8 cellular contexts compared by ENCODE assay signal in genomic region chr22:50306753-50307749, GRCh38. TPM values are rescaled to one million over a fixed set of nuclear protein-coding genes. Genes with fewer than 3 reads are reported as not detected.
A peak's percentile ranks its signal among the peaks of the same experiment; 100 is the strongest.
DNase-seq lines count a peak whose midpoint lies in the region; ATAC-seq, FAIRE-seq and TF ChIP-seq lines count a peak whose summit lies in the region.

TSS of gene PLXNB2 (minus strand) at chr22:50307646. CDS start at chr22:50290584, 17,062 bp downstream.

- H3K4me3 ChIP-seq in esophagus squamous epithelium (peak within 1 kb of the TSS; percentile 61 to 96 (median 92)), mononuclear cell (ENCODE audit: low read length) (peak within 1 kb of the TSS; percentile 54)

- peak in 2 of 4 donors; percentile 19 to 62 for TF ChIP-seq POLR2A in esophagus squamous epithelium (IDR thresholded peaks at IDR 0.05)

- peak within 1 kb of the TSS; percentile 98 for H3K27ac Mint-ChIP-seq in type B pancreatic cell

- peak within 1 kb of the TSS; percentile 94 to 97 (median 96) for H3K27ac ChIP-seq in esophagus squamous epithelium

- no CpG with 5 or more reads among the region's 105 CpGs for WGBS in esophagus squamous epithelium, 2 donors

- H3K27me3 Mint-ChIP-seq in type B pancreatic cell: no peaks in the 10 kb centered on the region

- intact Hi-C loops in esophagus squamous epithelium (cut with DNase I): no loop called here

- H3K36me3 ChIP-seq in esophagus squamous epithelium: no peaks in the 10 kb centered on the region

- H3K9me3 ChIP-seq in esophagus squamous epithelium (no peaks in the 10 kb centered on the region), mononuclear cell (ENCODE audit: low read depth, low read length) (no peaks in the 10 kb centered on the region)

- H3K27me3 ChIP-seq in esophagus squamous epithelium (no peaks in the 10 kb centered on the region), mononuclear cell (ENCODE audit: insufficient read depth, low read length) (no peaks in the 10 kb centered on the region)

- TF ChIP-seq CTCF in D721Med (IDR thresholded peaks at IDR 0.05; ENCODE audit: insufficient read depth, missing control alignments): no peak
- TF ChIP-seq CTCF in esophagus squamous epithelium (IDR thresholded peaks at IDR 0.05): peak in 2 of 6 experiments; percentile 5 to 8
- TF ChIP-seq CTCF in type B pancreatic cell (conservative IDR thresholded peaks at IDR 0.05): no peak

- H3K4me1 ChIP-seq in esophagus squamous epithelium: peaks cover 43 to 69% (median 52%) of the 10 kb centered on the region in 3 donors
- peaks cover 61% of the 10 kb centered on the region for H3K4me1 ChIP-seq in mononuclear cell (ENCODE audit: insufficient read depth, low read length)

- no peak for ATAC-seq in GM21737 (IDR thresholded peaks at IDR 0.05; ENCODE audit: unreplicated experiment)

- no peak for FAIRE-seq in D721Med (lab: Jason Lieb, UNC)

- peak within 1 kb of the TSS; percentile 94 for H3K4me3 Mint-ChIP-seq in type B pancreatic cell

- peaks cover 4% of the 10 kb centered on the region for H3K36me3 Mint-ChIP-seq in type B pancreatic cell

- DNase-seq in D721Med (ENCODE audit: insufficient read length, low spot score) (peak; percentile 55), HCEC 1CT (peak; percentile 75), NCI-H345 treated with DMSO at 0.1 percent for 48 hours (lab: John Stamatoyannopoulos, UW; ENCODE audit: unreplicated experiment) (peak; percentile 27), esophagus squamous epithelium (lab: John Stamatoyannopoulos, UW) (no peak), type B pancreatic cell (ENCODE audit: extremely low spot score, unreplicated experiment) (peak; percentile 87)
- peak; percentile 29 to 56 for DNase-seq in activated CD4-positive, alpha-beta T cell treated with anti-CD3 and anti-CD28 coated beads, Interleukin-2, amount 50 U/mL, for 48 hours

- no peaks in the 10 kb centered on the region for H3K9me3 Mint-ChIP-seq in type B pancreatic cell

- H3K4me1 Mint-ChIP-seq in type B pancreatic cell (ENCODE audit: unreplicated experiment): peaks cover 24% of the 10 kb centered on the region

RNA-seq across cellular contexts. Expression of gene PLXNB2, which starts in this region (rescaled TPM):
- total RNA-seq in esophagus squamous epithelium (100 to 1,000 TPM in 3 of 4 donors, 10 to 100 TPM in 1; 80.9 to 231 (median 129) TPM), mononuclear cell (66.0 TPM), type B pancreatic cell (ENCODE audit: low replicate concordance) (352 and 500 TPM in 2 replicates)
